10 cellular contexts compared by ENCODE assay signal in the genomic region with DNA sequence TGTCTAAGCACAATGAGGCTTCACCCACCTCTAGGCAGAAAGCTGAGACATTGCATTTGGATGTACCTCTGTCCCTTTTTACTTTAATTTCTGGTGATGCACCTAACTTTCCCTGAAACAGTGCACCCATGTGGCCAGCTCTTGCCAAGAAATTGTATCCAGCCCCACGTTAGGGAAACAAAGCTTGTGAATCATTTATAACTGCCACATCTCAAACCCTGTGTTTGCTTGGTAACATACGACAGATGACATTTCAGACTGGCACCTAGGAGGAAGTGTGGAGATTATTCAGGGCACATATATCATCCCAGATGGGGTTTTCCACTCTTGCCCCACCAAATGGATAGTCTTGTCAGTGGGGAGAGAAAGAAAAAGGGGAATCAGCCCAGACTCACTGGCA. TPM values are rescaled to one million over a fixed set of nuclear protein-coding genes. Genes with fewer than 3 reads are reported as not detected.
DNase-seq lines count a peak whose midpoint lies in the region; ATAC-seq lines count a peak whose summit lies in the region.
"Had no signal": no experiment of that assay in that cellular context is flagged by ENCODE, and none has a peak within 500 bp of the region (broad histone marks: within the 10 kb centered on the region; RNA-seq: fewer than 3 reads in every experiment).

No MANE protein-coding gene starts in this region.

- H3K9me3 Mint-ChIP-seq in activated T-cell treated with anti-CD3 and anti-CD28 coated beads, Interleukin-2, amount 50 U/mL, for 24 hours, result no peaks in the 10 kb centered on the region
- no peaks in the 10 kb centered on the region for H3K9me3 Mint-ChIP-seq in activated T-cell treated with anti-CD3 and anti-CD28 coated beads, Interleukin-2, amount 50 U/mL, for 4 hours
- no peaks in the 10 kb centered on the region for H3K9me3 Mint-ChIP-seq in stimulated activated effector memory CD8-positive, alpha-beta T cell treated with anti-CD3 and anti-CD28 coated beads, Interleukin-12 subunit alpha, Interleukin-12 subunit beta, amount 100 ng/mL, for 72 hours

- H3K4me3 Mint-ChIP-seq in activated T-cell treated with anti-CD3 and anti-CD28 coated beads, Interleukin-2, amount 50 U/mL, for 24 hours, result no peak overlapping the region
- H3K4me3 Mint-ChIP-seq in activated T-cell treated with anti-CD3 and anti-CD28 coated beads, Interleukin-2, amount 50 U/mL, for 4 hours, result no peak overlapping the region
- no peak overlapping the region for H3K4me3 Mint-ChIP-seq in stimulated activated effector memory CD8-positive, alpha-beta T cell treated with anti-CD3 and anti-CD28 coated beads, Interleukin-12 subunit alpha, Interleukin-12 subunit beta, amount 100 ng/mL, for 72 hours

- H3K36me3 Mint-ChIP-seq in activated T-cell treated with anti-CD3 and anti-CD28 coated beads, Interleukin-2, amount 50 U/mL, for 24 hours (ENCODE audit: low read depth), result peaks cover 96% of the 10 kb centered on the region
- peaks cover 25% of the 10 kb centered on the region for H3K36me3 Mint-ChIP-seq in activated T-cell treated with anti-CD3 and anti-CD28 coated beads, Interleukin-2, amount 50 U/mL, for 4 hours (ENCODE audit: insufficient read depth)
- peaks cover 83% of the 10 kb centered on the region for H3K36me3 Mint-ChIP-seq in stimulated activated effector memory CD8-positive, alpha-beta T cell treated with anti-CD3 and anti-CD28 coated beads, Interleukin-12 subunit alpha, Interleukin-12 subunit beta, amount 100 ng/mL, for 72 hours

- no peak for DNase-seq in activated T-cell treated with anti-CD3 and anti-CD28 coated beads, Interleukin-2, amount 50 U/mL, for 24 hours
- DNase-seq in activated T-cell treated with anti-CD3 and anti-CD28 coated beads, Interleukin-2, amount 50 U/mL, for 4 hours, result no peak
- DNase-seq in MV-4-11 (lab: John Stamatoyannopoulos, UW) (peak; percentile 48), cerebellar cortex (ENCODE audit: low spot score) (peak; percentile 31), mesenteric fat pad (ENCODE audit: low spot score) (no peak), islet precursor cell (no peak), middle frontal gyrus (ENCODE audit: extremely low spot score, low spot score) (no peak)
- no peak for DNase-seq in stimulated activated effector memory CD8-positive, alpha-beta T cell treated with anti-CD3 and anti-CD28 coated beads, Interleukin-12 subunit alpha, Interleukin-12 subunit beta, amount 100 ng/mL, for 72 hours (ENCODE audit: low spot score in 2 of 2)
- DNase-seq: activated CD4-positive, CD25-positive, alpha-beta regulatory T cell; NCI-H1436 had no signal

- no peaks in the 10 kb centered on the region for H3K27me3 Mint-ChIP-seq in activated T-cell treated with anti-CD3 and anti-CD28 coated beads, Interleukin-2, amount 50 U/mL, for 24 hours
- H3K27me3 Mint-ChIP-seq in activated T-cell treated with anti-CD3 and anti-CD28 coated beads, Interleukin-2, amount 50 U/mL, for 4 hours (ENCODE audit: low read depth), result no peaks in the 10 kb centered on the region

- H3K27ac Mint-ChIP-seq in activated T-cell treated with anti-CD3 and anti-CD28 coated beads, Interleukin-2, amount 50 U/mL, for 24 hours, result peak overlapping the region; percentile 51
- peak overlapping the region; percentile 58 for H3K27ac Mint-ChIP-seq in stimulated activated effector memory CD8-positive, alpha-beta T cell treated with anti-CD3 and anti-CD28 coated beads, Interleukin-12 subunit alpha, Interleukin-12 subunit beta, amount 100 ng/mL, for 72 hours

- peaks cover 78% of the 10 kb centered on the region for H3K4me1 Mint-ChIP-seq in activated T-cell treated with anti-CD3 and anti-CD28 coated beads, Interleukin-2, amount 50 U/mL, for 24 hours (ENCODE audit: low read depth)
- H3K4me1 Mint-ChIP-seq in activated T-cell treated with anti-CD3 and anti-CD28 coated beads, Interleukin-2, amount 50 U/mL, for 4 hours (ENCODE audit: low read depth), result peaks cover 59% of the 10 kb centered on the region
- H3K4me1 Mint-ChIP-seq in stimulated activated effector memory CD8-positive, alpha-beta T cell treated with anti-CD3 and anti-CD28 coated beads, Interleukin-12 subunit alpha, Interleukin-12 subunit beta, amount 100 ng/mL, for 72 hours, result peaks cover 76% of the 10 kb centered on the region

- no peak for ATAC-seq in activated T-cell treated with anti-CD3 and anti-CD28 coated beads, Interleukin-2, amount 50 U/mL, for 4 hours
- no peak for ATAC-seq in stimulated activated effector memory CD8-positive, alpha-beta T cell treated with anti-CD3 and anti-CD28 coated beads, Interleukin-12 subunit alpha, Interleukin-12 subunit beta, amount 100 ng/mL, for 72 hours

RNA-seq across cellular contexts. Expression of a gene that starts 2.1 kb away (rescaled TPM):
- 10 to 100 TPM; 31.8 to 35.3 (median 33.1) TPM for total RNA-seq in activated T-cell treated with anti-CD3 and anti-CD28 coated beads, Interleukin-2, amount 50 U/mL, for 4 hours
- total RNA-seq in mesenteric fat pad, result 18.1 TPM

RNA-seq across cellular contexts. Expression of a gene that starts 2.2 kb away (rescaled TPM):
- total RNA-seq in activated T-cell treated with anti-CD3 and anti-CD28 coated beads, Interleukin-2, amount 50 U/mL, for 4 hours, result 10 to 100 TPM; 34.0 to 46.9 (median 37.0) TPM
- total RNA-seq in mesenteric fat pad, result 17.3 TPM

RNA-seq across cellular contexts. Expression of a gene that starts 6.6 kb away (rescaled TPM):
- total RNA-seq in activated T-cell treated with anti-CD3 and anti-CD28 coated beads, Interleukin-2, amount 50 U/mL, for 4 hours, result 10 to 100 TPM; 25.2 to 27.4 (median 25.4) TPM
- total RNA-seq in mesenteric fat pad, result 45.6 TPM

RNA-seq across cellular contexts. Expression of a gene that starts 7.2 kb away (rescaled TPM):
- total RNA-seq in activated T-cell treated with anti-CD3 and anti-CD28 coated beads, Interleukin-2, amount 50 U/mL, for 4 hours, result 1 to 10 TPM in 1 of 3 donors, under 1 TPM in 2; 0.71 to 1.0 (median 0.96) TPM
- total RNA-seq in mesenteric fat pad, result 0.71 TPM

RNA-seq across cellular contexts. Expression of a gene that starts 12.1 kb away (rescaled TPM):
- 10 to 100 TPM; 33.7 to 40.3 (median 37.3) TPM for total RNA-seq in activated T-cell treated with anti-CD3 and anti-CD28 coated beads, Interleukin-2, amount 50 U/mL, for 4 hours
- total RNA-seq in mesenteric fat pad, result 45.3 TPM

Comparison
In these comparisons a context has a peak if more than half of its experiments do, and no peak if none do; other contexts are left out.
1. DNase-seq: peak in MV-4-11 (single experiment) and cerebellar cortex (single experiment); none in activated T-cell treated with anti-CD3 and anti-CD28 coated beads, Interleukin-2, amount 50 U/mL, for 24 hours (single experiment), activated T-cell treated with anti-CD3 and anti-CD28 coated beads, Interleukin-2, amount 50 U/mL, for 4 hours (single experiment), stimulated activated effector memory CD8-positive, alpha-beta T cell treated with anti-CD3 and anti-CD28 coated beads, Interleukin-12 subunit alpha, Interleukin-12 subunit beta, amount 100 ng/mL, for 72 hours (0 of 2), mesenteric fat pad (single experiment), islet precursor cell (single experiment) and middle frontal gyrus (single experiment).